Comparison of ENCODE assay signal across 22 cellular contexts in the genomic region with DNA sequence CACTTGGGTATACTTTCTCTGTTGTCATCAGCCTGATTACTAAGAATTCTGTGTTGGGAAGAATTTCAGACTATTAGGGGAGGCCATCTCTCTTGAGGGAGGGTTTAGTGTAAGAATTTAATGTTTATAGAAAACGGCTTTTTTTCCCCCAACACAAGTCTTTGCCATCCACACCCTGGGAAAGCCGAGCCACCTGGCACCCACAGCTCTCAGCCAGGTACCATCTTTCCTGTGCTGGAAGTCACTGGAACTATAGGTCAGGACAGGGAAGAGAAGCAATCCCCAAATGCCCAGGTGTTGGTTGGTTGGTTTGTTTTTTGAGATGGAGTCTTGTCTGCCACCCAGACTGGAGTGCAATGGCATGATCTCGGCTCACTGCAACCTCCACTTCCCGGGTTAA.
"Had no signal": no experiment of that assay in that cellular context is flagged by ENCODE, and none has a peak within 500 bp of the region (broad histone marks: within the 10 kb centered on the region; RNA-seq: fewer than 3 reads in every experiment).

No MANE protein-coding gene starts in this region.

- ATAC-seq: left colon; left ventricle myocardium superior; mucosa of descending colon; naive thymus-derived CD8-positive, alpha-beta T cell; pancreas; psoas muscle; stimulated activated effector memory CD8-positive, alpha-beta T cell treated with anti-CD3 and anti-CD28 coated beads, Interleukin-12 subunit alpha, Interleukin-12 subunit beta, amount 100 ng/mL, for 72 hours; stimulated activated naive CD8-positive, alpha-beta T cell treated with anti-CD3 and anti-CD28 coated beads, Interleukin-15, Interleukin-2, amounts not matched to agents 100 U/mL and 50 U/mL, for 24 hours had no signal

- H3K4me3 ChIP-seq: cardiac muscle cell, hepatocyte, lung, mucosa of descending colon, neural progenitor cell, pancreas, psoas muscle, smooth muscle cell, transverse colon had no signal

- H3K4me1 ChIP-seq: neural progenitor cell, pancreas had no signal

- H3K36me3 ChIP-seq: cardiac muscle cell, neural progenitor cell, pancreas, transverse colon had no signal

- H3K27ac ChIP-seq: cardiac muscle cell, hepatocyte, neural progenitor cell, pancreas, psoas muscle, transverse colon had no signal

- DNase-seq: cerebellar nuclear complex; dermis blood vessel endothelial cell; foreskin melanocyte; left ventricle myocardium superior; mesendoderm; mucosa of descending colon; nucleus accumbens; retina; stimulated activated CD4-positive, alpha-beta T cell treated with anti-CD3 and anti-CD28 coated beads, Interleukin-4, amount 100 ng/mL, for 1 hour; stimulated activated CD8-positive, alpha-beta memory T cell treated with anti-CD3 and anti-CD28 coated beads, Interleukin-4, amount 100 ng/mL, for 48 hours; stimulated activated naive CD8-positive, alpha-beta T cell treated with anti-CD3 and anti-CD28 coated beads, Interleukin-15, Interleukin-2, amounts not matched to agents 100 U/mL and 50 U/mL, for 24 hours; transverse colon had no signal

- H3K9me3 ChIP-seq: mucosa of descending colon, pancreas, psoas muscle, transverse colon had no signal

- H3K9me3 Mint-ChIP-seq: naive thymus-derived CD8-positive, alpha-beta T cell; neural progenitor cell; stimulated activated effector memory CD8-positive, alpha-beta T cell treated with anti-CD3 and anti-CD28 coated beads, Interleukin-12 subunit alpha, Interleukin-12 subunit beta, amount 100 ng/mL, for 72 hours had no signal

- H3K27me3 Mint-ChIP-seq: naive thymus-derived CD8-positive, alpha-beta T cell had no signal

- H3K4me3 Mint-ChIP-seq: naive thymus-derived CD8-positive, alpha-beta T cell; neural progenitor cell; stimulated activated effector memory CD8-positive, alpha-beta T cell treated with anti-CD3 and anti-CD28 coated beads, Interleukin-12 subunit alpha, Interleukin-12 subunit beta, amount 100 ng/mL, for 72 hours had no signal

- H3K27ac Mint-ChIP-seq: neural progenitor cell had no signal

- H3K36me3 Mint-ChIP-seq: naive thymus-derived CD8-positive, alpha-beta T cell; stimulated activated effector memory CD8-positive, alpha-beta T cell treated with anti-CD3 and anti-CD28 coated beads, Interleukin-12 subunit alpha, Interleukin-12 subunit beta, amount 100 ng/mL, for 72 hours had no signal

- H3K27me3 ChIP-seq: cardiac muscle cell, hepatocyte, neural progenitor cell, pancreas, transverse colon had no signal
